In the genomic region with DNA sequence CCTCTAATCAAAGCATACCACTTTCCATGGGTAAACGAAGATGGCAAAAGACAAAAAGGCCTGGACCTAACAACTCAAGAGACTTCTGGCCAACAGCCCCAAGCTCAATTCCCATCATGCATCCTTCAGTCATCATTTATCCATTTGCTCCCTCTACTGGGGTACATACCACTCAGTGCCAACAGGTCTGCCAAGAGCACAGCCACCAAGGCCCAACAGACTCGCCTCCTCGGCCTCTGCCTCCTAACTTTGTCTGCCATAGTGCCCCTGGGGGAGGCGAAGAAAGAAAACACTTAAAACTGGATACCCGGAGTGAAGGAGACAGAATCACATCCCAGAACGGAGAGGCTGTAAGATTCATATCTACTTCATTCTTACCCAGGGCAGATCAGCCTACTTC, we compare ENCODE assay signal across 6 cellular contexts. TPM values are rescaled to one million over a fixed set of nuclear protein-coding genes. Genes with fewer than 3 reads are reported as not detected.
A peak's percentile ranks its signal among the peaks of the same experiment; 100 is the strongest.
DNase-seq lines count a peak whose midpoint lies in the region; ATAC-seq and TF ChIP-seq lines count a peak whose summit lies in the region.

No MANE protein-coding gene starts in this region.

- H3K9me3 ChIP-seq in AG04450 (ENCODE audit: control insufficient read depth, insufficient read depth, low read length) (no peaks in the 10 kb centered on the region; the same call in 1 of the 2 replicates), HUES48 (ENCODE audit: control insufficient read depth, insufficient read depth, low read length) (no peaks in the 10 kb centered on the region), ascending aorta (no peaks in the 10 kb centered on the region), muscle layer of duodenum (ENCODE audit: control insufficient read depth in 1 of 2, low read length in 2 of 2) (no peaks in the 10 kb centered on the region)

- DNase-seq in AG04450 (ENCODE audit: low read depth, low spot score) (no peak), ascending aorta (ENCODE audit: low spot score in 2 of 2) (no peak), omental fat pad (ENCODE audit: low spot score) (no peak)

- H3K36me3 ChIP-seq in HUES48 (ENCODE audit: control insufficient read depth, insufficient read depth, low read length) (peaks cover 48% of the 10 kb centered on the region), ascending aorta (peaks cover 42 to 44% of the 10 kb centered on the region in 2 donors), muscle layer of duodenum (ENCODE audit: control insufficient read depth in 1 of 2, insufficient read depth in 2 of 2, low read length in 2 of 2) (peaks cover 34 to 37% of the 10 kb centered on the region in 2 donors)

- peak overlapping the region; percentile 68 for H3K27ac ChIP-seq in AG04450 (ENCODE audit: low read depth, low read length)
- peak overlapping the region; percentile 95 for H3K27ac ChIP-seq in HUES48 (ENCODE audit: low read depth, low read length)
- peak overlapping the region; percentile 79 to 96 for H3K27ac ChIP-seq in ascending aorta
- H3K27ac ChIP-seq in muscle layer of duodenum (ENCODE audit: low read length), result peak overlapping the region; percentile 56

- H3K9ac ChIP-seq in HUES48 (ENCODE audit: low read depth, low read length), result peak overlapping the region; percentile 87; the same call in 1 of the 2 replicates

- H3K4me3 ChIP-seq in AG04450 (ENCODE audit: low read depth, low read length), result peak overlapping the region; percentile 83
- H3K4me3 ChIP-seq in HUES48 (ENCODE audit: low read depth, low read length), result peak overlapping the region; percentile 96
- H3K4me3 ChIP-seq in ascending aorta, result peak overlapping the region; percentile 88 to 95
- peak overlapping the region; percentile 78 to 90 for H3K4me3 ChIP-seq in muscle layer of duodenum (ENCODE audit: low read depth in 1 of 2, low read length in 2 of 2)

- H3K4me1 ChIP-seq in HUES48 (ENCODE audit: control insufficient read depth, insufficient read depth, low read length) (no peaks in the 10 kb centered on the region), ascending aorta (peaks cover 3 to 10% of the 10 kb centered on the region in 2 donors), muscle layer of duodenum (ENCODE audit: control insufficient read depth in 1 of 2, insufficient read depth in 2 of 2, low read length in 2 of 2) (peaks cover 8 to 25% of the 10 kb centered on the region in 2 donors)

- POLR2A ChIA-PET in AG04450 (lab: Yijun Ruan, JAX), result interaction anchor here (0.8 to 3.1 kb wide), 8 partner anchors 8 to 261 kb away, joined by 3 to 27 read pairs (median 5); a partner anchor contains a TSS

- TF ChIP-seq CTCF in AG04450 (IDR thresholded peaks at IDR 0.05; ENCODE audit: low read depth, low read length) (peak; percentile 20; the same call in 1 of the 2 replicates), ascending aorta (IDR thresholded peaks at IDR 0.05) (no peak), omental fat pad (IDR thresholded peaks at IDR 0.05) (no peak)

- H3K27me3 ChIP-seq in AG04450 (ENCODE audit: control insufficient read depth, insufficient read depth, low read length) (no peaks in the 10 kb centered on the region), HUES48 (ENCODE audit: control insufficient read depth, insufficient read depth, low read length) (no peaks in the 10 kb centered on the region), ascending aorta (no peaks in the 10 kb centered on the region), muscle layer of duodenum (ENCODE audit: low read depth, low read length) (no peaks in the 10 kb centered on the region)

- intact Hi-C loops in ascending aorta (cut with DNase I), result loop anchor here (2.0 kb wide), 2 partner anchors 39 to 47 kb away; a partner anchor contains a TSS

- no peak for ATAC-seq in GM21786 (IDR thresholded peaks at IDR 0.05; ENCODE audit: unreplicated experiment)
- ATAC-seq in omental fat pad (ENCODE audit: low FRiP score), result no peak

- CTCF ChIA-PET in AG04450 (lab: Charles Lee), result interaction anchor here (0.8 to 1.3 kb wide), 5 partner anchors 10 to 268 kb away, joined by 3 to 4 read pairs (median 4); no protein-coding TSS in a partner anchor

RNA-seq across cellular contexts. Expression of a gene that starts 1.1 kb away (rescaled TPM):
- polyA plus RNA-seq in AG04450 (2011; rRNA removed), result 123 and 144 TPM in 2 replicates
- polyA minus RNA-seq in AG04450 (2011; rRNA and poly(A)+ RNA removed), result 127 and 152 TPM in 2 replicates
- 98.4 TPM for total RNA-seq in ascending aorta
- 10 to 100 TPM; 43.5 to 94.4 (median 63.7) TPM for total RNA-seq in omental fat pad

RNA-seq across cellular contexts. Expression of a gene that starts 11.7 kb away (rescaled TPM):
- 9.9 and 19.9 TPM in 2 replicates for polyA plus RNA-seq in AG04450 (2011; rRNA removed)
- 24.7 and 32.8 TPM in 2 replicates for polyA minus RNA-seq in AG04450 (2011; rRNA and poly(A)+ RNA removed)
- total RNA-seq in ascending aorta (23.4 TPM), omental fat pad (10 to 100 TPM; 31.5 to 39.2 (median 32.7) TPM)

RNA-seq across cellular contexts. Expression of a gene that starts 25.2 kb away (rescaled TPM):
- 12.5 and 14.9 TPM in 2 replicates for polyA plus RNA-seq in AG04450 (2011; rRNA removed)
- 12.6 and 16.7 TPM in 2 replicates for polyA minus RNA-seq in AG04450 (2011; rRNA and poly(A)+ RNA removed)
- total RNA-seq in ascending aorta (21.2 TPM), omental fat pad (10 to 100 TPM; 11.6 to 18.4 (median 14.0) TPM)

RNA-seq across cellular contexts. Expression of a gene that starts 28.8 kb away (rescaled TPM):
- 38.5 and 43.3 TPM in 2 replicates for polyA plus RNA-seq in AG04450 (2011; rRNA removed)
- polyA minus RNA-seq in AG04450 (2011; rRNA and poly(A)+ RNA removed), result 28.5 and 33.3 TPM in 2 replicates
- total RNA-seq in ascending aorta, result 82.8 TPM
- total RNA-seq in omental fat pad, result 10 to 100 TPM in 1 of 4 donors, 1 to 10 TPM in 3; 7.2 to 11.7 (median 8.5) TPM

RNA-seq across cellular contexts. Expression of a gene that starts 37.3 kb away (rescaled TPM):
- 95.3 and 100 TPM in 2 replicates for polyA plus RNA-seq in AG04450 (2011; rRNA removed)
- polyA minus RNA-seq in AG04450 (2011; rRNA and poly(A)+ RNA removed), result 43.9 and 58.3 TPM in 2 replicates
- total RNA-seq in ascending aorta (41.0 TPM), omental fat pad (10 to 100 TPM; 43.2 to 61.7 (median 51.4) TPM)
